In genomic region chr15:70614221-70614620, GRCh38 we compare ENCODE assay signal across 22 cellular contexts.
DNase-seq lines count a peak whose midpoint lies in the region; ATAC-seq, FAIRE-seq and TF ChIP-seq lines count a peak whose summit lies in the region.
"Had no signal": no experiment of that assay in that cellular context is flagged by ENCODE, and none has a peak within 500 bp of the region (broad histone marks: within the 10 kb centered on the region; RNA-seq: fewer than 3 reads in every experiment).

No MANE protein-coding gene starts in this region.

- H3K4me3 ChIP-seq in K562 (no peak overlapping the region), trophoblast cell (ENCODE audit: low read depth, low read length) (no peak overlapping the region)
- H3K4me3 ChIP-seq: A549; BLaER1 treated with 17β-estradiol and CSF1 and Interleukin-3, amounts not matched to agents 10 nM and 100 nM had no signal

- H4K8ac ChIP-seq in trophoblast cell (ENCODE audit: low read depth, low read length), result no peak overlapping the region

- H3K4me1 ChIP-seq in K562 (replicated peaks in 1 of 2; ENCODE audit: control insufficient read depth in 2 of 2, insufficient read depth in 2 of 2, low read length in 2 of 2) (no peaks in the 10 kb centered on the region), trophoblast cell (ENCODE audit: control insufficient read depth in 1 of 2, insufficient read depth in 2 of 2, low read length in 2 of 2) (peaks cover 4 to 8% of the 10 kb centered on the region in 2 experiments)
- H3K4me1 ChIP-seq: BLaER1 treated with 17β-estradiol and CSF1 and Interleukin-3, amounts not matched to agents 10 nM and 100 nM had no signal

- H3K23ac ChIP-seq in trophoblast cell (ENCODE audit: low read length), result no peak overlapping the region

- no peaks in the 10 kb centered on the region for H3K79me2 ChIP-seq in K562 (ENCODE audit: control insufficient read depth, insufficient read depth, low read length)
- no peaks in the 10 kb centered on the region for H3K79me2 ChIP-seq in trophoblast cell (ENCODE audit: control insufficient read depth, insufficient read depth, low read length, poor library complexity)

- H3K9ac ChIP-seq in K562 (ENCODE audit: insufficient read depth in 1 of 2, low read depth in 2 of 2, low read length in 2 of 2) (no peak overlapping the region), trophoblast cell (ENCODE audit: low read length) (no peak overlapping the region)
- H3K9ac ChIP-seq: BLaER1 treated with 17β-estradiol and CSF1 and Interleukin-3, amounts not matched to agents 10 nM and 100 nM had no signal

- no peak for TF ChIP-seq RAD21 in K562 (CRISPR knock-in tag; conservative IDR thresholded peaks at IDR 0.05 in 1 of 2, IDR thresholded peaks at IDR 0.05 in 1 of 2)

- H3K36me3 ChIP-seq in K562 (ENCODE audit: control insufficient read depth, insufficient read depth, low read length) (no peaks in the 10 kb centered on the region), trophoblast cell (ENCODE audit: control insufficient read depth in 1 of 2, insufficient read depth in 2 of 2, low read length in 2 of 2) (no peaks in the 10 kb centered on the region)
- H3K36me3 ChIP-seq: BLaER1 treated with 17β-estradiol and CSF1 and Interleukin-3, amounts not matched to agents 10 nM and 100 nM had no signal

- no peaks in the 10 kb centered on the region for H3K9me1 ChIP-seq in K562 (ENCODE audit: control insufficient read depth, insufficient read depth, low read length)

- intact Hi-C loops in activated CD4-positive, alpha-beta T cell treated with anti-CD3 and anti-CD28 coated beads, Interleukin-2, amount 10 ng/mL, durations not matched to agents 24 days and 14 days (cut with micrococcal nuclease), result no loop called here
- intact Hi-C loops in K562 (cut with micrococcal nuclease), result no loop called here

- H3K4me1 Mint-ChIP-seq in activated CD4-positive, alpha-beta T cell treated with anti-CD3 and anti-CD28 coated beads, Interleukin-2, amount 10 ng/mL, durations not matched to agents 24 days and 14 days, result no peaks in the 10 kb centered on the region
- H3K4me1 Mint-ChIP-seq: B cell had no signal

- no peaks in the 10 kb centered on the region; a peak in 1 of 5 replicates for H3K27me3 ChIP-seq in K562 (ENCODE audit: control insufficient read depth in 2 of 2, insufficient read depth in 2 of 2, low read length in 2 of 2)
- H3K27me3 ChIP-seq in trophoblast cell (ENCODE audit: insufficient read depth, low read length), result no peaks in the 10 kb centered on the region
- H3K27me3 ChIP-seq: BLaER1 treated with 17β-estradiol and CSF1 and Interleukin-3, amounts not matched to agents 10 nM and 100 nM had no signal

- H3K4ac ChIP-seq in trophoblast cell (ENCODE audit: low read depth, low read length), result no peak overlapping the region

- H2AK5ac ChIP-seq in trophoblast cell (ENCODE audit: low read length), result no peak overlapping the region

- H3K4me2 ChIP-seq in K562 (ENCODE audit: insufficient read depth, low read length), result no peak overlapping the region
- H3K4me2 ChIP-seq in trophoblast cell (ENCODE audit: low read length), result no peak overlapping the region
- H3K4me2 ChIP-seq: A549; BLaER1 treated with 17β-estradiol and CSF1 and Interleukin-3, amounts not matched to agents 10 nM and 100 nM had no signal

- no peak overlapping the region for H3K14ac ChIP-seq in trophoblast cell (ENCODE audit: low read length)

- H3K4me3 Mint-ChIP-seq in activated CD4-positive, alpha-beta T cell treated with anti-CD3 and anti-CD28 coated beads, Interleukin-2, amount 10 ng/mL, durations not matched to agents 24 days and 14 days, result no peak overlapping the region
- H3K4me3 Mint-ChIP-seq: B cell; CD4-positive, alpha-beta T cell; CD8-positive, alpha-beta T cell had no signal

- H2AFZ ChIP-seq in K562 (ENCODE audit: low read depth, low read length) (no peak overlapping the region), trophoblast cell (ENCODE audit: insufficient read depth, low read length, poor library complexity) (no peak overlapping the region)

- no peak overlapping the region for H2BK5ac ChIP-seq in trophoblast cell (ENCODE audit: low read depth, low read length, poor library complexity)

- no peak overlapping the region for H2BK12ac ChIP-seq in trophoblast cell (ENCODE audit: low read length)

- peak; percentile 26 for DNase-seq in activated CD4-positive, alpha-beta T cell treated with anti-CD3 and anti-CD28 coated beads, Interleukin-2, amount 10 ng/mL, durations not matched to agents 24 days and 14 days
- DNase-seq in activated CD4-positive, alpha-beta T cell treated with anti-CD3 and anti-CD28 coated beads, Interleukin-2, amount 50 U/mL, for 4 hours, result no peak
- DNase-seq in K562 (ENCODE audit: extremely low read depth in 1 of 4, low spot score in 3 of 4) (no peak), trophoblast cell (peak; percentile 72 to 90)
- DNase-seq in activated naive CD4-positive, alpha-beta T cell treated with Interleukin-2 at 50 U/mL for 16 hours, result no peak
- DNase-seq: AML-193; Caco-2; Calu3; CD4-positive, alpha-beta T cell; CD8-positive, alpha-beta T cell; DMS79 treated with DMSO at 0.1 percent for 48 hours; GF-D8 had no signal

- H3K79me1 ChIP-seq in trophoblast cell (ENCODE audit: low read length), result peaks cover 3% of the 10 kb centered on the region

- H3K18ac ChIP-seq in trophoblast cell (ENCODE audit: low read length), result no peak overlapping the region

- H3K27ac Mint-ChIP-seq in activated CD4-positive, alpha-beta T cell treated with anti-CD3 and anti-CD28 coated beads, Interleukin-2, amount 10 ng/mL, durations not matched to agents 24 days and 14 days, result no peak overlapping the region
- H3K27ac Mint-ChIP-seq: B cell; CD4-positive, alpha-beta T cell; CD8-positive, alpha-beta T cell had no signal

- no peaks in the 10 kb centered on the region for H3K36me3 Mint-ChIP-seq in activated CD4-positive, alpha-beta T cell treated with anti-CD3 and anti-CD28 coated beads, Interleukin-2, amount 10 ng/mL, durations not matched to agents 24 days and 14 days (ENCODE audit: low read depth)
- H3K36me3 Mint-ChIP-seq: CD8-positive, alpha-beta T cell had no signal

- CTCF ChIA-PET in K562 (lab: Yijun Ruan, JAX; ENCODE audit: low intra/inter-chr PET ratio), result no interaction called here

- ATAC-seq in K562 (no peak), HG03159 (IDR thresholded peaks at IDR 0.05; ENCODE audit: unreplicated experiment) (no peak)
- ATAC-seq: A549; CD8-positive, alpha-beta T cell had no signal

- no peak for FAIRE-seq in K562 (lab: Jason Lieb, UNC)
- FAIRE-seq: A549, D721Med, G401.6, GM12891, GM19239 had no signal

- TF ChIP-seq EP300 in K562 (IDR thresholded peaks at IDR 0.05; ENCODE audit: low read length), result no peak

- in situ Hi-C loops in K562 (cut with MboI), result no loop called here

- H3K9me3 ChIP-seq in K562 (replicated peaks; ENCODE audit: control insufficient read depth, insufficient read depth, low read depth, low read length) (no peaks in the 10 kb centered on the region), trophoblast cell (ENCODE audit: insufficient read depth, low read depth, low read length) (no peaks in the 10 kb centered on the region)
- H3K9me3 ChIP-seq: A549 had no signal

- H3K27ac ChIP-seq in K562 (ENCODE audit: extremely low read depth, low read depth, low read length) (no peak overlapping the region), trophoblast cell (ENCODE audit: low read depth, low read length) (no peak overlapping the region)
- H3K27ac ChIP-seq: 22Rv1; A549; BLaER1 treated with 17β-estradiol and CSF1 and Interleukin-3, amounts not matched to agents 10 nM and 100 nM; C4-2B had no signal

- H3K9me3 Mint-ChIP-seq in activated CD4-positive, alpha-beta T cell treated with anti-CD3 and anti-CD28 coated beads, Interleukin-2, amount 10 ng/mL, durations not matched to agents 24 days and 14 days, result no peaks in the 10 kb centered on the region
- H3K9me3 Mint-ChIP-seq: CD4-positive, alpha-beta T cell; CD8-positive, alpha-beta T cell had no signal

- 49% methylated on average over 3 of the region's 3 CpGs for WGBS in K562 (ENCODE audit: insufficient coverage, low coverage, missing lambda C conversion rate)
- WGBS in trophoblast cell (ENCODE audit: extremely low coverage, insufficient coverage, insufficient read length), result no CpG with 5 or more reads among the region's 3 CpGs

- POLR2A ChIA-PET in K562 (lab: Yijun Ruan, JAX), result no interaction called here

- H4K91ac ChIP-seq in trophoblast cell (ENCODE audit: low read depth, low read length), result no peak overlapping the region

- H4K12ac ChIP-seq in trophoblast cell (ENCODE audit: low read depth, low read length), result no peak overlapping the region

- BruUV-seq in K562 (replicated peaks; lab: Mats Ljungman, UMichigan), result no TSS peak

- H2BK120ac ChIP-seq in trophoblast cell (ENCODE audit: insufficient read depth, low read length, poor library complexity), result no peak overlapping the region

- TF ChIP-seq POLR2A in K562 (conservative IDR thresholded peaks at IDR 0.05), result no peak

- no peak for TF ChIP-seq CTCF in K562 (IDR thresholded peaks at IDR 0.05 in 2 of 3, conservative IDR thresholded peaks at IDR 0.05 in 1 of 3; ENCODE audit: insufficient read depth in 2 of 3, low read depth in 1 of 3, low read length in 3 of 3)

- H3K27me3 Mint-ChIP-seq in activated CD4-positive, alpha-beta T cell treated with anti-CD3 and anti-CD28 coated beads, Interleukin-2, amount 10 ng/mL, durations not matched to agents 24 days and 14 days, result peaks cover 19% of the 10 kb centered on the region

- no peaks in the 10 kb centered on the region for H4K20me1 ChIP-seq in K562 (replicated peaks; ENCODE audit: control insufficient read depth, insufficient read depth, low read length)
- H4K20me1 ChIP-seq: BLaER1 treated with 17β-estradiol and CSF1 and Interleukin-3, amounts not matched to agents 10 nM and 100 nM had no signal

TF ChIP-seq in K562, 482 proteins besides CTCF, POLR2A, EP300 and RAD21:
- TF ChIP-seq KHSRP (IDR thresholded peaks at IDR 0.05) (no peak), DACH1 (IDR thresholded peaks at IDR 0.05; ENCODE audit: partially characterized antibody) (peak; percentile 85)

Comparison
In these comparisons a context has a peak if more than half of its experiments do, and no peak if none do; other contexts are left out.
1. DNase-seq: peak in activated CD4-positive, alpha-beta T cell treated with anti-CD3 and anti-CD28 coated beads, Interleukin-2, amount 10 ng/mL, durations not matched to agents 24 days and 14 days (single experiment) and trophoblast cell (2 of 2); none in activated CD4-positive, alpha-beta T cell treated with anti-CD3 and anti-CD28 coated beads, Interleukin-2, amount 50 U/mL, for 4 hours (0 of 2), K562 (0 of 4) and activated naive CD4-positive, alpha-beta T cell treated with Interleukin-2 at 50 U/mL for 16 hours (single experiment).